Comparison of ENCODE assay signal across 11 cellular contexts in the genomic region with DNA sequence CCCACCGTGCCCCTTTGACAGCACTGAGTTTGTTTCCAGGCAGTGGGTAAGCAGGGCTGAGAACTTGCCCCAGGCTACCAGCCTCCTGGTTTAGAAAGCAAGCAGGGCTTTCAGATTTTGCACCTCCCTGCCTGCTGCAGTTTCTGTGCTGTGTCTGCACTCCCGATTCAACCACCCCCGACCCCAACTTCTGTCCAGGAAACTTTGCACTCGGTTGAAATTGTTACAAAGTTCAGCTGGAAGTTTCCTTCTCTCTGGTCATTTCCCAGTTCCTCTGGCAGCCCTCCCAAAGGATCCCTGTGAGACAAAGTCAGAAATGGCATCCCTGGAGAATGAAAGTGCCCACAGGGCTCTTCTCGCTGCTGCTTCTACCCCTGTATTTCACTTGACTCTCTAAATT. TPM values are rescaled to one million over a fixed set of nuclear protein-coding genes. Genes with fewer than 3 reads are reported as not detected.
"Had no signal": no experiment of that assay in that cellular context is flagged by ENCODE, and none has a peak within 500 bp of the region (broad histone marks: within the 10 kb centered on the region; RNA-seq: fewer than 3 reads in every experiment).

No MANE protein-coding gene starts in this region.

- H3K9me3 Mint-ChIP-seq: HFFc6 had no signal

- H3K4me1 ChIP-seq: HAP-1 had no signal

- DNase-seq: GOT3, H7, HFFc6, IMR-90, KG1 had no signal

- ATAC-seq: HCT116, K562 had no signal

- H3K9me3 ChIP-seq: HAP-1 had no signal

- H3K4me3 Mint-ChIP-seq: HFFc6 had no signal

- H3K36me3 ChIP-seq: HAP-1 had no signal

- H3K4me3 ChIP-seq: HAP-1, K562 had no signal

- H3K27ac ChIP-seq: HL-60 had no signal

- H3K27ac Mint-ChIP-seq: HFFc6 had no signal

RNA-seq across cellular contexts. Expression of a gene that starts 12.4 kb away (rescaled TPM):
- total RNA-seq: H4, H7, HFFc6, HT1080, IMR-90, K562 had no signal
- polyA plus RNA-seq: IMR-90, K562 had no signal
